In genomic region chr7:74253975-74254857, GRCh38 we compare ENCODE assay signal across 8 cellular contexts. TPM values are rescaled to one million over a fixed set of nuclear protein-coding genes. Genes with fewer than 3 reads are reported as not detected.
DNase-seq lines count a peak whose midpoint lies in the region; ATAC-seq, FAIRE-seq and TF ChIP-seq lines count a peak whose summit lies in the region.

Gene RFC2, minus strand, starts transcription at chr7:74254399. Its CDS starts 16 bp downstream, at chr7:74254383.

- H3K9ac ChIP-seq in HUES64 (ENCODE audit: low read depth, low read length) (peak within 1 kb of the TSS; percentile 98), OCI-LY1 (ENCODE audit: low read length) (peak within 1 kb of the TSS; percentile 91)

- peak within 1 kb of the TSS; percentile 95 for H3K4me3 ChIP-seq in HUES64 (ENCODE audit: low read length)
- peak within 1 kb of the TSS; percentile 83 for H3K4me3 ChIP-seq in OCI-LY1 (ENCODE audit: low read depth, low read length, poor library complexity, severe bottlenecking)
- peak within 1 kb of the TSS; percentile 81 for H3K4me3 ChIP-seq in mononuclear cell (ENCODE audit: low read length)

- H3K9me3 ChIP-seq in HUES64 (ENCODE audit: insufficient read depth, low read depth, low read length) (no peaks in the 10 kb centered on the region), OCI-LY1 (ENCODE audit: low read length) (no peaks in the 10 kb centered on the region), mononuclear cell (ENCODE audit: low read depth, low read length) (no peaks in the 10 kb centered on the region)

- under 1% methylated on average over 83 of the region's 83 CpGs for WGBS in HUES64

- no peaks in the 10 kb centered on the region for H4K20me1 ChIP-seq in OCI-LY1 (ENCODE audit: insufficient read depth, low read length)

- H3K27ac ChIP-seq in HUES64 (ENCODE audit: low read depth, low read length): peak within 1 kb of the TSS; percentile 90
- H3K27ac ChIP-seq in OCI-LY1 (ENCODE audit: low read depth, low read length, poor library complexity, severe bottlenecking): peak within 1 kb of the TSS; percentile 47

- DNase-seq in D721Med (ENCODE audit: insufficient read length, low spot score): peak; percentile 82
- DNase-seq in activated T-cell treated with anti-CD3 and anti-CD28 coated beads for 1 hour (ENCODE audit: low read depth): peak; percentile 96
- peak; percentile 83 for DNase-seq in epidermal melanocyte (ENCODE audit: insufficient read length, low spot score)
- DNase-seq in stimulated activated CD8-positive, alpha-beta memory T cell treated with anti-CD3 and anti-CD28 coated beads, Interleukin-4, amount 100 ng/mL, for 1 hour (ENCODE audit: low read depth in 2 of 2, low spot score in 1 of 2): peak; percentile 89 to 93

- H3K4me1 ChIP-seq in HUES64 (ENCODE audit: insufficient read depth, low read length) (no peaks in the 10 kb centered on the region), OCI-LY1 (ENCODE audit: insufficient read depth, low read length, severe bottlenecking) (peaks cover 31% of the 10 kb centered on the region), mononuclear cell (ENCODE audit: insufficient read depth, low read length) (peaks cover 34% of the 10 kb centered on the region)

- H3K27me3 ChIP-seq in HUES64 (ENCODE audit: insufficient read depth, low read length) (no peaks in the 10 kb centered on the region), OCI-LY1 (ENCODE audit: insufficient read depth, low read length) (no peaks in the 10 kb centered on the region), mononuclear cell (ENCODE audit: insufficient read depth, low read length) (no peaks in the 10 kb centered on the region)

- TF ChIP-seq CTCF in D721Med (IDR thresholded peaks at IDR 0.05; ENCODE audit: insufficient read depth, missing control alignments) (no peak), OCI-LY1 (IDR thresholded peaks at IDR 0.05; ENCODE audit: low read length) (no peak)

- no peak for FAIRE-seq in D721Med (lab: Jason Lieb, UNC)

- ATAC-seq in GM21423 (IDR thresholded peaks at IDR 0.05; ENCODE audit: unreplicated experiment): peak; percentile 92

- peak within 1 kb of the TSS; percentile 83 for H3K4me2 ChIP-seq in OCI-LY1 (ENCODE audit: low read length)

- H2AFZ ChIP-seq in OCI-LY1 (ENCODE audit: low read length): peak within 1 kb of the TSS; percentile 10; the same call in 1 of the 2 replicates

- no peaks in the 10 kb centered on the region for H3F3A ChIP-seq in OCI-LY1 (ENCODE audit: insufficient read depth, low read length)

- H3K79me2 ChIP-seq in OCI-LY1 (ENCODE audit: insufficient read depth, low read length): peaks cover 14% of the 10 kb centered on the region

- H3K9me2 ChIP-seq in OCI-LY1 (ENCODE audit: low read depth, low read length): no peaks in the 10 kb centered on the region

- H3K36me3 ChIP-seq in HUES64 (ENCODE audit: insufficient read depth, low read length) (peaks cover 32% of the 10 kb centered on the region), OCI-LY1 (ENCODE audit: insufficient read depth, low read length) (peaks cover 26% of the 10 kb centered on the region)

RNA-seq across cellular contexts. Expression of gene RFC2, which starts in this region (rescaled TPM):
- polyA plus RNA-seq in HUES64 (2013, experiment 1 of 2): 73.7 TPM
- polyA plus RNA-seq in HUES64 (2013, experiment 2 of 2): 63.0 TPM
- 11.3 TPM for total RNA-seq in mononuclear cell

Comparison
In these comparisons a context has a peak if more than half of its experiments do, and no peak if none do; other contexts are left out.
1. Peak in every context shown above with its lines: DNase-seq, ATAC-seq, H3K4me3 ChIP-seq and H3K27ac ChIP-seq.